27 cellular contexts compared by ENCODE assay signal in genomic region chr10:69816536-69816935, GRCh38. TPM values are rescaled to one million over a fixed set of nuclear protein-coding genes. Genes with fewer than 3 reads are reported as not detected.
DNase-seq lines count a peak whose midpoint lies in the region; ATAC-seq and TF ChIP-seq lines count a peak whose summit lies in the region.
"Had no signal": no experiment of that assay in that cellular context is flagged by ENCODE, and none has a peak within 500 bp of the region (broad histone marks: within the 10 kb centered on the region; RNA-seq: fewer than 3 reads in every experiment).

No MANE protein-coding gene starts in this region.

- H3K4me3 ChIP-seq in lower lobe of right lung = no peak overlapping the region
- no peak overlapping the region for H3K4me3 ChIP-seq in body of pancreas
- H3K4me3 ChIP-seq: A549, pancreas, skin epidermis, tibial artery had no signal

- H3K36me3 Mint-ChIP-seq in HFFc6 (ENCODE audit: low read depth) = peaks cover 39% of the 10 kb centered on the region
- H3K36me3 Mint-ChIP-seq: naive thymus-derived CD8-positive, alpha-beta T cell had no signal

- DNase-seq in AML-193 (lab: John Stamatoyannopoulos, UW) = peak; percentile 65 to 71
- DNase-seq in HFFc6 = no peak
- DNase-seq in SKM-1 treated with dmso at 0.1 percent for 144 hours (lab: John Stamatoyannopoulos, UW; ENCODE audit: unreplicated experiment) = peak; percentile 42
- DNase-seq in lower lobe of right lung = peak; percentile 54
- DNase-seq in erythroblast (lab: John Stamatoyannopoulos, UW) = no peak
- DNase-seq in body of pancreas = no peak
- no peak for DNase-seq in iPS-NIHi7 (ENCODE audit: extremely low spot score)
- DNase-seq in COLO668 (lab: John Stamatoyannopoulos, UW; ENCODE audit: unreplicated experiment) = no peak
- DNase-seq: activated CD4-positive, alpha-beta T cell treated with anti-CD3 and anti-CD28 coated beads for 36 hours; activated CD8-positive, alpha-beta memory T cell treated with anti-CD3 and anti-CD28 coated beads for 24 hours; activated effector memory CD4-positive, alpha-beta T cell treated with anti-CD3 and anti-CD28 coated beads, Interleukin-2, amount 50 U/mL, for 16 hours; activated T-cell treated with anti-CD3 and anti-CD28 coated beads, Interleukin-2, amount 50 U/mL, for 1 hour; BE2C; COR-L47; DMS79; Karpas-422; naive thymus-derived CD8-positive, alpha-beta T cell; NCI-H1092 treated with DMSO at 0.1 percent for 48 hours; NCI-H187 treated with DMSO at 0.1 percent for 48 hours; pancreas; retina; stimulated activated CD4-positive, alpha-beta T cell treated with anti-CD3 and anti-CD28 coated beads, Interleukin-1b, Interleukin-23, amount 100 ng/mL, for 48 hours; stimulated activated CD8-positive, alpha-beta memory T cell treated with anti-CD3 and anti-CD28 coated beads, Interleukin-4, amount 100 ng/mL, for 48 hours; tibial artery had no signal

- H3K27me3 Mint-ChIP-seq in HFFc6 (ENCODE audit: insufficient read depth) = peaks cover 5% of the 10 kb centered on the region
- H3K27me3 Mint-ChIP-seq: activated CD4-positive, alpha-beta T cell treated with anti-CD3 and anti-CD28 coated beads for 36 hours; central memory CD8-positive, alpha-beta T cell had no signal

- H3K9me3 ChIP-seq in lower lobe of right lung = no peaks in the 10 kb centered on the region
- H3K9me3 ChIP-seq in body of pancreas = no peaks in the 10 kb centered on the region
- H3K9me3 ChIP-seq: A549, BE2C, pancreas, tibial artery had no signal

- H3K27me3 ChIP-seq in lower lobe of right lung (ENCODE audit: low read depth) = no peaks in the 10 kb centered on the region
- no peaks in the 10 kb centered on the region for H3K27me3 ChIP-seq in body of pancreas
- H3K27me3 ChIP-seq: BE2C, pancreas, tibial artery had no signal

- TF ChIP-seq POLR2A in erythroblast (IDR thresholded peaks at IDR 0.05; ENCODE audit: low read length) (no peak), body of pancreas (IDR thresholded peaks at IDR 0.05) (no peak)

- H3K4me1 ChIP-seq in lower lobe of right lung (peaks cover 14% of the 10 kb centered on the region), body of pancreas (peaks cover 12% of the 10 kb centered on the region)
- H3K4me1 ChIP-seq: A549, BE2C, pancreas had no signal

- 60 to 66% methylated on average over 5 of the region's 5 CpGs for WGBS in body of pancreas, 2 donors

- H3K27ac ChIP-seq in lower lobe of right lung = no peak overlapping the region
- H3K27ac ChIP-seq in body of pancreas = no peak overlapping the region
- H3K27ac ChIP-seq: A549, pancreas, skin epidermis, tibial artery had no signal

- no peaks in the 10 kb centered on the region for H3K36me3 ChIP-seq in lower lobe of right lung
- H3K36me3 ChIP-seq in body of pancreas (replicated peaks in 1 of 2; ENCODE audit: insufficient read depth in 1 of 2, low read depth in 2 of 2) = no peaks in the 10 kb centered on the region
- H3K36me3 ChIP-seq: BE2C, pancreas, tibial artery had no signal

- H3K4me1 Mint-ChIP-seq in HFFc6 (ENCODE audit: low read depth) = peaks cover 82% of the 10 kb centered on the region

- peak; percentile 43 to 53 for ATAC-seq in lower lobe of right lung
- ATAC-seq in body of pancreas = no peak
- ATAC-seq: A549; activated CD4-positive, alpha-beta T cell treated with anti-CD3 and anti-CD28 coated beads for 36 hours; naive thymus-derived CD8-positive, alpha-beta T cell had no signal

- H3K4me3 Mint-ChIP-seq in HFFc6 = no peak overlapping the region; the same call in 1 of the 2 replicates
- H3K4me3 Mint-ChIP-seq: activated CD4-positive, alpha-beta T cell treated with anti-CD3 and anti-CD28 coated beads for 36 hours; central memory CD8-positive, alpha-beta T cell had no signal

- intact Hi-C loops in lower lobe of right lung (cut with DNase I) (no loop called here), body of pancreas (cut with DNase I) (no loop called here)

- peak overlapping the region; percentile 16; the same call in 1 of the 2 replicates for H3K27ac Mint-ChIP-seq in HFFc6
- H3K27ac Mint-ChIP-seq: activated CD4-positive, alpha-beta T cell treated with anti-CD3 and anti-CD28 coated beads for 36 hours had no signal

- peaks cover 9% of the 10 kb centered on the region for H3K9me3 Mint-ChIP-seq in HFFc6
- H3K9me3 Mint-ChIP-seq: central memory CD8-positive, alpha-beta T cell had no signal

- TF ChIP-seq CTCF in HFFc6 (IDR thresholded peaks at IDR 0.05) (no peak), lower lobe of right lung (IDR thresholded peaks at IDR 0.05) (no peak), body of pancreas (IDR thresholded peaks at IDR 0.05) (no peak)

RNA-seq across cellular contexts. Expression of gene COL13A1, which starts 14.8 kb away (rescaled TPM):
- 10 to 100 TPM; 33.5 to 46.6 (median 38.1) TPM for total RNA-seq in HFFc6 (2021; fragmentation: NEBNext Ultra II Directional; extraction: Animal tissue kit (Norgen Biotek cat#: 25700))
- 9.2 TPM for total RNA-seq in lower lobe of right lung
- total RNA-seq in body of pancreas = 1 to 10 TPM in 1 of 2 donors, not detected in 1; 2.3 TPM
- total RNA-seq: activated CD4-positive, alpha-beta T cell treated with anti-CD3 and anti-CD28 coated beads for 36 hours; naive thymus-derived CD8-positive, alpha-beta T cell had no signal

Comparison
In these comparisons a context has a peak if more than half of its experiments do, and no peak if none do; other contexts are left out.
1. DNase-seq: peak in AML-193 (2 of 2), SKM-1 treated with dmso at 0.1 percent for 144 hours (single experiment) and lower lobe of right lung (single experiment); none in HFFc6 (single experiment), erythroblast (0 of 2), body of pancreas (0 of 4), iPS-NIHi7 (single experiment) and COLO668 (single experiment).